Comparison of ENCODE assay signal across 1 cellular context in genomic region chr21:36554411-36555157, GRCh38.
TF ChIP-seq lines count a peak whose summit lies in the region.

No MANE protein-coding gene starts in this region.

TF ChIP-seq in GM23338, 12 proteins besides CTCF, POLR2A, EP300 and RAD21 (continued from another document):
- TF ChIP-seq ZNF462 (CRISPR knock-in tag; IDR thresholded peaks at IDR 0.05) (no peak), CREB1 (CRISPR knock-in tag; IDR thresholded peaks at IDR 0.05; ENCODE audit: low read depth) (no peak)
